In genomic region chr3:192494176-192494575, GRCh38 we compare ENCODE assay signal across 12 cellular contexts.
A peak's percentile ranks its signal among the peaks of the same experiment; 100 is the strongest.
DNase-seq lines count a peak whose midpoint lies in the region; ATAC-seq, FAIRE-seq and TF ChIP-seq lines count a peak whose summit lies in the region.
"Had no signal": no experiment of that assay in that cellular context is flagged by ENCODE, and none has a peak within 500 bp of the region (broad histone marks: within the 10 kb centered on the region; RNA-seq: fewer than 3 reads in every experiment).

No MANE protein-coding gene starts in this region.

- H3K9me3 ChIP-seq in left ventricle myocardium inferior (replicated peaks): no peaks in the 10 kb centered on the region
- H3K9me3 ChIP-seq: neutrophil, SK-N-SH had no signal

- peak; percentile 47 for DNase-seq in NCI-H2081 treated with DMSO at 0.1 percent for 48 hours (lab: John Stamatoyannopoulos, UW)
- no peak for DNase-seq in left ventricle myocardium inferior
- DNase-seq in frontal cortex (ENCODE audit: low spot score in 2 of 2): no peak
- no peak for DNase-seq in EL
- DNase-seq in RKO (ENCODE audit: low spot score): no peak
- DNase-seq: activated naive CD4-positive, alpha-beta T cell treated with anti-CD3 and anti-CD28 coated beads, Interleukin-2, amount 50 U/mL, for 16 hours; SK-N-SH had no signal

- ATAC-seq in GM18858 (IDR thresholded peaks at IDR 0.05; ENCODE audit: unreplicated experiment): peak; percentile 95
- ATAC-seq in HG02763 (IDR thresholded peaks at IDR 0.05; ENCODE audit: unreplicated experiment): peak; percentile 61
- ATAC-seq in HG02642 (IDR thresholded peaks at IDR 0.05; ENCODE audit: poor library complexity, unreplicated experiment): no peak

- peaks cover 63% of the 10 kb centered on the region for H3K4me1 ChIP-seq in left ventricle myocardium inferior

- H3K4me3 ChIP-seq in left ventricle myocardium inferior: no peak overlapping the region

- FAIRE-seq in frontal cortex (lab: Jason Lieb, UNC): no peak
- FAIRE-seq: HTR-8/SVneo had no signal

- intact Hi-C loops in left ventricle myocardium inferior (cut with micrococcal nuclease): no loop called here

- TF ChIP-seq CTCF in left ventricle myocardium inferior (IDR thresholded peaks at IDR 0.05; ENCODE audit: borderline replicate concordance): no peak

- H3K27me3 ChIP-seq in left ventricle myocardium inferior (ENCODE audit: low read depth): no peaks in the 10 kb centered on the region
- H3K27me3 ChIP-seq: neutrophil had no signal

- H3K27ac ChIP-seq in left ventricle myocardium inferior (replicated peaks): peak overlapping the region; percentile 59
- H3K27ac ChIP-seq: neutrophil had no signal

- H3K36me3 ChIP-seq in left ventricle myocardium inferior: no peaks in the 10 kb centered on the region
- H3K36me3 ChIP-seq: neutrophil had no signal
